In the genomic region with DNA sequence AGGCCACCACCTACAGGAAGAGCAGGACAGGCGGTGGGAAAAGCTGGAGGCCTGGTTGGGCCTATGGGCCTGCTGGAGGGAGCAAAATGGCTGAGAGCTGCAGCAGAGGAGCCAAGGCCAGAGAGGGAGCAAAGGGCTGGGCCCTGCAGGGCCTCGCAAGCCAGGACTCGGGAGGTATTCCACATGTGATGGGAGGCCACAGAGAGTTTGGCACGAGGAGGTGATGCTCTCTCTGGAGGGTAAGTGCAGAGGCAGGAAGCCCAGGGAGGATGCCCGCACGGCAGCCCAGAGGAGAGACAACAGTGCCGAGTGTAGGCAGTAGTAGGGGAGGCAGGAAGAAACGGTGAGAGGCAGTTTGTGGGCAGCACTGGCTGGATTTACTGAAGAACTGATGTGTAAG, we compare ENCODE assay signal across 26 cellular contexts.
"Had no signal": no experiment of that assay in that cellular context is flagged by ENCODE, and none has a peak within 500 bp of the region (broad histone marks: within the 10 kb centered on the region; RNA-seq: fewer than 3 reads in every experiment).

No MANE protein-coding gene starts in this region.

- DNase-seq: activated CD4-positive, alpha-beta T cell treated with anti-CD3 and anti-CD28 coated beads for 36 hours; activated CD4-positive, CD25-positive, alpha-beta regulatory T cell; activated CD8-positive, alpha-beta memory T cell treated with anti-CD3 and anti-CD28 coated beads, Interleukin-2, amount 50 U/mL, for 48 hours; activated CD8-positive, alpha-beta T cell treated with anti-CD3 and anti-CD28 coated beads, Interleukin-2, amount 10 ng/mL, durations not matched to agents 7 days and 5 days; activated effector memory CD4-positive, alpha-beta T cell treated with Interleukin-2 at 50 U/mL for 16 hours; activated naive CD4-positive, alpha-beta T cell; activated T-cell treated with anti-CD3 and anti-CD28 coated beads, Interleukin-2, amount 50 U/mL, for 1 hour; body of pancreas; central memory CD4-positive, alpha-beta T cell; Karpas-422; MM.1S; NCI-H1105; NCI-H1436; NCI-H1694 treated with DMSO at 0.1 percent for 48 hours; NCI-H2029 treated with DMSO at 0.1 percent for 48 hours; NCI-H510A treated with DMSO at 0.1 percent for 48 hours; NCI-H69; NK-92 treated with Interleukin-12 subunit alpha and Interleukin-12 subunit beta, amount 100 ng/mL, for 24 hours; OCI-M1; Peyer's patch; Right ventricle myocardium superior had no signal

- ATAC-seq: activated CD4-positive, alpha-beta T cell treated with anti-CD3 and anti-CD28 coated beads for 36 hours; activated CD8-positive, alpha-beta T cell treated with anti-CD3 and anti-CD28 coated beads, Interleukin-2, amount 10 ng/mL, durations not matched to agents 7 days and 5 days; body of pancreas had no signal

- H3K27ac ChIP-seq: ascending aorta, body of pancreas, Peyer's patch, RWPE1, SJSA1 had no signal

- H3K4me3 ChIP-seq: ascending aorta, body of pancreas, Peyer's patch, SJSA1 had no signal

- H3K27me3 Mint-ChIP-seq: activated CD4-positive, alpha-beta T cell treated with anti-CD3 and anti-CD28 coated beads for 36 hours; activated naive CD4-positive, alpha-beta T cell treated with anti-CD3 and anti-CD28 coated beads, Interleukin-2, amount 50 U/mL, for 24 hours had no signal

- H3K9me3 Mint-ChIP-seq: activated naive CD4-positive, alpha-beta T cell treated with anti-CD3 and anti-CD28 coated beads, Interleukin-2, amount 50 U/mL, for 24 hours; T-helper 1 cell treated with Interleukin-12 subunit alpha and Interleukin-12 subunit beta and Interleukin-4 antibody, amounts not matched to agents 30 μg/mL and 1 μg/mL, for 36 hours had no signal

- H3K27me3 ChIP-seq: ascending aorta, body of pancreas, Peyer's patch, SJSA1 had no signal

- H3K4me1 ChIP-seq: body of pancreas, Peyer's patch had no signal

- H3K9me3 ChIP-seq: ascending aorta, body of pancreas, Peyer's patch, SJSA1 had no signal

- H3K4me3 Mint-ChIP-seq: activated CD4-positive, alpha-beta T cell treated with anti-CD3 and anti-CD28 coated beads for 36 hours; activated CD8-positive, alpha-beta T cell treated with anti-CD3 and anti-CD28 coated beads, Interleukin-2, amount 10 ng/mL, durations not matched to agents 7 days and 5 days; activated naive CD4-positive, alpha-beta T cell treated with anti-CD3 and anti-CD28 coated beads, Interleukin-2, amount 50 U/mL, for 24 hours; T-helper 1 cell treated with Interleukin-12 subunit alpha and Interleukin-12 subunit beta and Interleukin-4 antibody, amounts not matched to agents 30 μg/mL and 1 μg/mL, for 36 hours had no signal

- H3K36me3 ChIP-seq: ascending aorta, Peyer's patch, SJSA1 had no signal

- H3K27ac Mint-ChIP-seq: activated CD4-positive, alpha-beta T cell treated with anti-CD3 and anti-CD28 coated beads for 36 hours; activated CD8-positive, alpha-beta T cell treated with anti-CD3 and anti-CD28 coated beads, Interleukin-2, amount 10 ng/mL, durations not matched to agents 7 days and 5 days; activated naive CD4-positive, alpha-beta T cell treated with anti-CD3 and anti-CD28 coated beads, Interleukin-2, amount 50 U/mL, for 24 hours; T-helper 1 cell treated with Interleukin-12 subunit alpha and Interleukin-12 subunit beta and Interleukin-4 antibody, amounts not matched to agents 30 μg/mL and 1 μg/mL, for 36 hours had no signal
